Comparison of ENCODE assay signal across 13 cellular contexts in the genomic region with DNA sequence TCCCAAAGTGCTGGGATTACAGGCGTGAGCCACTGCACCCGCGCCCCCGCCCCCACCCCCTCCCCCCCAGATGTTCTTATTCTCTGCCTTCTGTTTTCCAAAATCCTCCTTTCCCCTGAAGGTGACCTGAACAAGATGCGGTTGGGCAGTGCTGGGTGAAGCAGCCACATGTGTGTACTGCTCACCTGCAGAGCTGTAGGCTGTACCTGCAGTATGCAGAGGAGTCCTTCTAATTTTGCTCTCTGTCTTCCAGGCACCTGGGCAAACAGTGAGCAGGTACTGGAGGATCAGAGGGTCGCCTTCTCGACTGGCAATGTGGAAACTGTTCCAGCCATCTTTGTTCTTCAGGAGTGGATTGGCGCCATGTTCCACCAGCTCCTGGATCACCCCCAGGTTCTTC. TPM values are rescaled to one million over a fixed set of nuclear protein-coding genes. Genes with fewer than 3 reads are reported as not detected.
DNase-seq lines count a peak whose midpoint lies in the region; ATAC-seq, FAIRE-seq and TF ChIP-seq lines count a peak whose summit lies in the region.
"Had no signal": no experiment of that assay in that cellular context is flagged by ENCODE, and none has a peak within 500 bp of the region (broad histone marks: within the 10 kb centered on the region; RNA-seq: fewer than 3 reads in every experiment).

No MANE protein-coding gene starts in this region.

- peak overlapping the region; percentile 97 for H3K4me2 ChIP-seq in SK-N-SH
- peak overlapping the region; percentile 97; the same call in 1 of the 2 replicates for H3K4me2 ChIP-seq in HCT116 (ENCODE audit: low read length)

- H3K9ac ChIP-seq in SK-N-SH: no peak overlapping the region
- no peak overlapping the region for H3K9ac ChIP-seq in HCT116 (ENCODE audit: low read length)
- no peak overlapping the region for H3K9ac ChIP-seq in kidney (ENCODE audit: low read length in 2 of 2)

- TF ChIP-seq EP300 in SK-N-SH (IDR thresholded peaks at IDR 0.05; ENCODE audit: borderline replicate concordance in 1 of 2, low read depth in 1 of 2, low read length in 1 of 2): no peak

- TF ChIP-seq RAD21 in SK-N-SH (IDR thresholded peaks at IDR 0.05; ENCODE audit: low read length) (no peak), HCT116 (IDR thresholded peaks at IDR 0.05; ENCODE audit: low read depth) (no peak)

- intact Hi-C loops in HCT116 (cut with micrococcal nuclease): no loop called here
- intact Hi-C loops in kidney (cut with DNase I): no loop called here

- DNase-seq in SK-N-SH (no peak), HCT116 (ENCODE audit: low read depth, low spot score) (no peak), NCI-H1092 (lab: John Stamatoyannopoulos, UW) (no peak), kidney (no peak)
- no peak for DNase-seq in activated naive CD8-positive, alpha-beta T cell treated with anti-CD3 and anti-CD28 coated beads, Interleukin-2, amount 50 U/mL, for 24 hours
- no peak for DNase-seq in stimulated activated CD4-positive, alpha-beta T cell treated with anti-CD3 and anti-CD28 coated beads, Interleukin-1b, Interleukin-23, amount 100 ng/mL, for 48 hours
- DNase-seq: 8988T had no signal

- no peaks in the 10 kb centered on the region for H3K9me3 Mint-ChIP-seq in activated naive CD8-positive, alpha-beta T cell treated with anti-CD3 and anti-CD28 coated beads, Interleukin-2, amount 50 U/mL, for 24 hours

- peaks cover 6% of the 10 kb centered on the region for H3F3A ChIP-seq in SK-N-SH (replicated peaks; ENCODE audit: insufficient read depth)

- TF ChIP-seq CTCF in SK-N-SH (IDR thresholded peaks at IDR 0.05) (no peak), HCT116 (IDR thresholded peaks at IDR 0.05 in 2 of 3, conservative IDR thresholded peaks at IDR 0.05 in 1 of 3; ENCODE audit: borderline replicate concordance in 1 of 3, insufficient read depth in 1 of 3, low read depth in 2 of 3, low read length in 2 of 3) (no peak), kidney (IDR thresholded peaks at IDR 0.05; ENCODE audit: borderline replicate concordance, extremely low read depth, insufficient read depth) (no peak)

- ATAC-seq in SK-N-SH treated with all-trans-retinoic acid at 6 μM for 48 hours: no peak
- no peak for ATAC-seq in HCT116
- no peak for ATAC-seq in activated naive CD8-positive, alpha-beta T cell treated with anti-CD3 and anti-CD28 coated beads, Interleukin-2, amount 50 U/mL, for 24 hours
- ATAC-seq: foreskin keratinocyte had no signal

- POLR2A ChIA-PET in SK-N-SH (lab: Yijun Ruan, JAX) (no interaction called here), HCT116 (lab: Charles Lee) (no interaction called here)

- H3K79me2 ChIP-seq in SK-N-SH (ENCODE audit: insufficient read depth) (peaks cover 47% of the 10 kb centered on the region), HCT116 (ENCODE audit: insufficient read depth, low read length) (peaks cover 38% of the 10 kb centered on the region)

- no peak for FAIRE-seq in kidney (lab: Jason Lieb, UNC)
- FAIRE-seq: islet of Langerhans had no signal

- H3K4me1 Mint-ChIP-seq in activated naive CD8-positive, alpha-beta T cell treated with anti-CD3 and anti-CD28 coated beads, Interleukin-2, amount 50 U/mL, for 24 hours: peaks cover 38% of the 10 kb centered on the region

- H3K27ac ChIP-seq in SK-N-SH (ENCODE audit: low read depth in 2 of 2, low read length in 1 of 2) (no peak overlapping the region), HCT116 (ENCODE audit: low read depth, low read length) (no peak overlapping the region), kidney (ENCODE audit: low read depth in 2 of 2, low read length in 2 of 2) (no peak overlapping the region)
- H3K27ac ChIP-seq: ascending aorta, foreskin keratinocyte had no signal

- peaks cover 29% of the 10 kb centered on the region for H3K36me3 Mint-ChIP-seq in activated naive CD8-positive, alpha-beta T cell treated with anti-CD3 and anti-CD28 coated beads, Interleukin-2, amount 50 U/mL, for 24 hours (ENCODE audit: low read depth)

- peaks cover 28 to 33% of the 10 kb centered on the region in 2 experiments for H3K36me3 ChIP-seq in SK-N-SH (replicated peaks in 1 of 2; ENCODE audit: control insufficient read depth in 1 of 2, insufficient read depth in 2 of 2, low read length in 1 of 2)
- H3K36me3 ChIP-seq in HCT116 (ENCODE audit: control insufficient read depth in 1 of 2, insufficient read depth in 2 of 2, low read length in 2 of 2): peaks cover 23 to 32% of the 10 kb centered on the region in 2 experiments; a peak in 3 of 4 replicates
- H3K36me3 ChIP-seq in neuron (ENCODE audit: insufficient read depth, low read length): peaks cover 39% of the 10 kb centered on the region
- peaks cover 4 to 8% of the 10 kb centered on the region in 2 donors for H3K36me3 ChIP-seq in kidney (ENCODE audit: control insufficient read depth in 1 of 2, insufficient read depth in 2 of 2, low read length in 2 of 2)

- H3K4me3 Mint-ChIP-seq in activated naive CD8-positive, alpha-beta T cell treated with anti-CD3 and anti-CD28 coated beads, Interleukin-2, amount 50 U/mL, for 24 hours: peak overlapping the region; percentile 92

- TF ChIP-seq POLR2A in HCT116 (IDR thresholded peaks at IDR 0.05; ENCODE audit: borderline replicate concordance, extremely low read depth, insufficient read depth, insufficient read length): no peak

- H2AFZ ChIP-seq in SK-N-SH (ENCODE audit: low read depth) (no peak overlapping the region), HCT116 (ENCODE audit: low read depth, low read length, poor library complexity, severe bottlenecking) (no peak overlapping the region), neuron (ENCODE audit: low read depth, low read length) (no peak overlapping the region)

- CTCF ChIA-PET in SK-N-SH (lab: Yijun Ruan, JAX): no interaction called here
- CTCF ChIA-PET in HCT116 (lab: Charles Lee): no interaction called here

- RAD21 ChIA-PET in HCT116 (lab: Charles Lee; ENCODE audit: low non-redundant PET in 1 of 2, low total read pairs in 2 of 2, uncharacterized antibody in 2 of 2, unreplicated experiment in 2 of 2): no interaction called here

- H4K20me1 ChIP-seq in SK-N-SH (ENCODE audit: insufficient read depth): peaks cover 10% of the 10 kb centered on the region
- H4K20me1 ChIP-seq in HCT116 (ENCODE audit: insufficient read depth): no peaks in the 10 kb centered on the region

- no TSS peak for BruUV-seq in HCT116 (replicated peaks; lab: Mats Ljungman, UMichigan)

- H3K27me3 ChIP-seq in SK-N-SH (ENCODE audit: insufficient read depth) (no peaks in the 10 kb centered on the region), HCT116 (ENCODE audit: insufficient read depth, low read length) (no peaks in the 10 kb centered on the region), neuron (ENCODE audit: insufficient read depth, low read length) (no peaks in the 10 kb centered on the region)
- H3K27me3 ChIP-seq: ascending aorta, foreskin keratinocyte, Peyer's patch had no signal

- H3K27me3 Mint-ChIP-seq in activated naive CD8-positive, alpha-beta T cell treated with anti-CD3 and anti-CD28 coated beads, Interleukin-2, amount 50 U/mL, for 24 hours: no peaks in the 10 kb centered on the region

- no peak overlapping the region for H3K27ac Mint-ChIP-seq in activated naive CD8-positive, alpha-beta T cell treated with anti-CD3 and anti-CD28 coated beads, Interleukin-2, amount 50 U/mL, for 24 hours

- H3K4me1 ChIP-seq in SK-N-SH (ENCODE audit: control insufficient read depth in 1 of 2, insufficient read depth in 2 of 2, low read depth in 1 of 2, low read length in 1 of 2) (peaks cover 12 to 22% of the 10 kb centered on the region in 2 experiments; a peak in 3 of 4 replicates), HCT116 (ENCODE audit: control insufficient read depth in 1 of 2, insufficient read depth in 2 of 2, low read length in 2 of 2) (peaks cover 11 to 20% of the 10 kb centered on the region in 2 experiments; a peak in 3 of 4 replicates), neuron (ENCODE audit: insufficient read depth, low read length) (peaks cover 20% of the 10 kb centered on the region), kidney (ENCODE audit: control insufficient read depth in 1 of 2, insufficient read depth in 1 of 2, low read depth in 1 of 2, low read length in 2 of 2) (peaks cover 5 to 16% of the 10 kb centered on the region in 2 donors)

- 92% methylated on average over 8 of the region's 8 CpGs for WGBS in SK-N-SH (ENCODE audit: low lambda C conversion rate)

- H3K9me3 ChIP-seq in SK-N-SH: no peaks in the 10 kb centered on the region
- no peaks in the 10 kb centered on the region for H3K9me3 ChIP-seq in HCT116 (ENCODE audit: control insufficient read depth in 1 of 2, insufficient read depth in 1 of 2, low read depth in 1 of 2, low read length in 2 of 2)
- no peaks in the 10 kb centered on the region for H3K9me3 ChIP-seq in neuron (ENCODE audit: low read length)
- no peaks in the 10 kb centered on the region for H3K9me3 ChIP-seq in kidney (ENCODE audit: control insufficient read depth in 1 of 2, low read length in 2 of 2)
- H3K9me3 ChIP-seq: ascending aorta, Peyer's patch had no signal

- H3K4me3 ChIP-seq in SK-N-SH (ENCODE audit: low read depth in 2 of 2, low read length in 1 of 2) (peak overlapping the region in 1 of 2 experiments; percentile 75; a peak in 1 of 4 replicates), HCT116 (replicated peaks in 1 of 2; ENCODE audit: low read depth in 1 of 2, low read length in 2 of 2) (no peak overlapping the region), neuron (ENCODE audit: low read length) (peak overlapping the region; percentile 61), kidney (ENCODE audit: low read length in 2 of 2) (no peak overlapping the region)

- no peaks in the 10 kb centered on the region for H3K9me2 ChIP-seq in SK-N-SH
- H3K9me2 ChIP-seq in HCT116 (ENCODE audit: insufficient read depth): no peaks in the 10 kb centered on the region

TF ChIP-seq in SK-N-SH, 30 proteins besides CTCF, POLR2A, EP300 and RAD21 (continues in another document):
- no peak for TF ChIP-seq FOSL2 (IDR thresholded peaks at IDR 0.05; ENCODE audit: borderline replicate concordance, low read depth)

TF ChIP-seq in HCT116, 20 proteins besides CTCF, POLR2A, EP300 and RAD21 (continues in another document):
- TF ChIP-seq SP1 (IDR thresholded peaks at IDR 0.05; ENCODE audit: low read depth) (no peak), POLR2AphosphoS5 (IDR thresholded peaks at IDR 0.05; ENCODE audit: low read depth, low read length) (no peak), CEBPB (IDR thresholded peaks at IDR 0.05; ENCODE audit: low read depth) (no peak), SRF (IDR thresholded peaks at IDR 0.05; ENCODE audit: low read depth) (no peak), ZFX (IDR thresholded peaks at IDR 0.05) (no peak)

RNA-seq across cellular contexts. Expression of a gene that starts 2.1 kb away (rescaled TPM):
- polyA plus RNA-seq in SK-N-SH (2012; rRNA removed): 9.9 and 11.9 TPM in 2 replicates
- 5.7 and 7.4 TPM in 2 replicates for polyA plus RNA-seq in SK-N-SH (2012; cell fraction: cytosol; rRNA removed)
- 31.9 and 35.4 TPM in 2 replicates for polyA plus RNA-seq in SK-N-SH (2012; cell fraction: nucleus; rRNA removed)
- total RNA-seq in HCT116 (2021; ENCODE audit: unreplicated experiment): 9.4 TPM
- 6.2 and 7.2 TPM in 2 replicates for polyA plus RNA-seq in HCT116 (2012)
- total RNA-seq in kidney: 6.7 TPM
- 7.1 TPM for polyA plus RNA-seq in kidney (ENCODE audit: insufficient read depth, low read depth, low replicate concordance)

RNA-seq across cellular contexts. Expression of a gene that starts 2.4 kb away (rescaled TPM):
- polyA plus RNA-seq in SK-N-SH (2012; rRNA removed): 60.9 and 71.9 TPM in 2 replicates
- 51.3 and 57.8 TPM in 2 replicates for polyA plus RNA-seq in SK-N-SH (2012; cell fraction: cytosol; rRNA removed)
- polyA plus RNA-seq in SK-N-SH (2012; cell fraction: nucleus; rRNA removed): 112 and 143 TPM in 2 replicates
- total RNA-seq in HCT116 (2021; ENCODE audit: unreplicated experiment): 70.2 TPM
- 42.3 and 48.3 TPM in 2 replicates for polyA plus RNA-seq in HCT116 (2012)
- 76.5 TPM for total RNA-seq in kidney
- polyA plus RNA-seq in kidney (ENCODE audit: insufficient read depth, low read depth, low replicate concordance): 70.7 TPM
